In the genomic region with DNA sequence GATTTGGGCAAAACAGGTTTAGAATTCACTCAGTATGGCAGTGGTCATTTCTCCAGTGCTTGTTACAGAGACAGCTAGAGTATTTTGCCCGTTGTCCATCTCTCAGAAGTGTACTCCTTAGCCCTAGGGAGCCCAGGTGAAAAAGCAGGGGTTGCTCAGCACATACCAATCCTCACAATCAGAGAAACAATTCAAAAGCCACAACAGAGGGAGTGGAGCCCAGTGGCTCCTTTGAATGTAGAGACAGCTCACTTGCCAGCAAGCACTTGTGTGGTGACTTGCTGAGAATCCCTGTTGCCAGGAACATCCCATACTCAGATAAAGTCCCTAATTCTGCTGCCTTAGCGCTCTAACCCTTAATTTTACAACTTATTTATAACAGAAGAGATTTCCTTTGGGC, we compare ENCODE assay signal across 24 cellular contexts.
DNase-seq lines count a peak whose midpoint lies in the region; ATAC-seq and TF ChIP-seq lines count a peak whose summit lies in the region.
"Had no signal": no experiment of that assay in that cellular context is flagged by ENCODE, and none has a peak within 500 bp of the region (broad histone marks: within the 10 kb centered on the region; RNA-seq: fewer than 3 reads in every experiment).

No MANE protein-coding gene starts in this region.

- no peaks in the 10 kb centered on the region for H3K27me3 ChIP-seq in right cardiac atrium (ENCODE audit: control insufficient read depth, insufficient read depth)
- H3K27me3 ChIP-seq in foreskin keratinocyte, result no peaks in the 10 kb centered on the region
- H3K27me3 ChIP-seq in neural progenitor cell, result no peaks in the 10 kb centered on the region
- no peaks in the 10 kb centered on the region for H3K27me3 ChIP-seq in CD4-positive, alpha-beta memory T cell (ENCODE audit: insufficient read depth, low read length)

- no peaks in the 10 kb centered on the region for H3K36me3 ChIP-seq in neural progenitor cell
- H3K36me3 ChIP-seq in CD4-positive, alpha-beta memory T cell (ENCODE audit: insufficient read depth, low read length), result no peaks in the 10 kb centered on the region

- no peak overlapping the region for H3K4me3 Mint-ChIP-seq in neural progenitor cell
- no peak overlapping the region for H3K4me3 Mint-ChIP-seq in CD4-positive, alpha-beta memory T cell

- no peak overlapping the region for H3K27ac Mint-ChIP-seq in neural progenitor cell
- H3K27ac Mint-ChIP-seq in CD4-positive, alpha-beta memory T cell, result no peak overlapping the region

- peaks cover 5% of the 10 kb centered on the region for H3K27me3 Mint-ChIP-seq in neural progenitor cell (ENCODE audit: insufficient read depth, low read depth)
- H3K27me3 Mint-ChIP-seq in CD4-positive, alpha-beta memory T cell, result no peaks in the 10 kb centered on the region

- CTCF ChIA-PET in CD4-positive, alpha-beta memory T cell (lab: Charles Lee; ENCODE audit: partially characterized antibody), result no interaction called here

- no peaks in the 10 kb centered on the region for H3K79me2 ChIP-seq in neural progenitor cell (ENCODE audit: low read depth)

- TF ChIP-seq CTCF in foreskin keratinocyte (conservative IDR thresholded peaks at IDR 0.05) (no peak), neural progenitor cell (IDR thresholded peaks at IDR 0.05) (no peak)

- H3K36me3 Mint-ChIP-seq in neural progenitor cell, result no peaks in the 10 kb centered on the region
- no peaks in the 10 kb centered on the region for H3K36me3 Mint-ChIP-seq in CD4-positive, alpha-beta memory T cell

- H3K4me1 Mint-ChIP-seq in neural progenitor cell, result peaks cover 10% of the 10 kb centered on the region
- no peaks in the 10 kb centered on the region for H3K4me1 Mint-ChIP-seq in CD4-positive, alpha-beta memory T cell

- no peak overlapping the region for H3K9ac ChIP-seq in neural progenitor cell
- H3K9ac ChIP-seq: SK-N-SH had no signal

- intact Hi-C loops in left ventricle myocardium superior (cut with micrococcal nuclease), result no loop called here
- intact Hi-C loops in right cardiac atrium (cut with DNase I), result no loop called here
- intact Hi-C loops in CD4-positive, alpha-beta memory T cell (cut with micrococcal nuclease), result no loop called here
- intact Hi-C loops in sciatic nerve (cut with DNase I), result no loop called here

- H3F3A ChIP-seq in neural progenitor cell (ENCODE audit: low read depth), result no peaks in the 10 kb centered on the region

- H3K27ac ChIP-seq in right cardiac atrium (ENCODE audit: low read length), result no peak overlapping the region
- H3K27ac ChIP-seq in foreskin keratinocyte, result no peak overlapping the region
- H3K27ac ChIP-seq in neural progenitor cell, result no peak overlapping the region
- no peak overlapping the region for H3K27ac ChIP-seq in CD4-positive, alpha-beta memory T cell (ENCODE audit: low read depth, low read length)
- H3K27ac ChIP-seq: 22Rv1, C4-2B had no signal

- no peaks in the 10 kb centered on the region for H4K20me1 ChIP-seq in neural progenitor cell (ENCODE audit: low read depth)

- ATAC-seq in left ventricle myocardium superior (peak; percentile 39), right cardiac atrium (no peak), foreskin keratinocyte (peak; percentile 87), GM19463 (IDR thresholded peaks at IDR 0.05; ENCODE audit: unreplicated experiment) (no peak), sciatic nerve (no peak), HG03432 (IDR thresholded peaks at IDR 0.05; ENCODE audit: unreplicated experiment) (no peak)
- ATAC-seq: HepG2 had no signal

- H3K4me2 ChIP-seq in neural progenitor cell, result peak overlapping the region; percentile 21
- H3K4me2 ChIP-seq: SK-N-SH had no signal

- H2AFZ ChIP-seq in neural progenitor cell (replicated peaks), result no peak overlapping the region

- H3K4me3 ChIP-seq in right cardiac atrium (ENCODE audit: low read length), result no peak overlapping the region
- H3K4me3 ChIP-seq in neural progenitor cell, result no peak overlapping the region
- no peak overlapping the region for H3K4me3 ChIP-seq in CD4-positive, alpha-beta memory T cell (ENCODE audit: low read length in 2 of 2)

- POLR2A ChIA-PET in CD4-positive, alpha-beta memory T cell (lab: Charles Lee; ENCODE audit: partially characterized antibody), result no interaction called here

- H3K9me3 ChIP-seq in right cardiac atrium (ENCODE audit: control insufficient read depth, low read length), result no peaks in the 10 kb centered on the region
- H3K9me3 ChIP-seq in neural progenitor cell (ENCODE audit: low read depth), result no peaks in the 10 kb centered on the region
- H3K9me3 ChIP-seq in CD4-positive, alpha-beta memory T cell (ENCODE audit: control insufficient read depth in 1 of 2, low read length in 2 of 2), result no peaks in the 10 kb centered on the region
- H3K9me3 ChIP-seq: SK-N-SH had no signal

- H3K4me1 ChIP-seq in right cardiac atrium (ENCODE audit: control insufficient read depth, insufficient read depth, low read length), result no peaks in the 10 kb centered on the region
- peaks cover 3% of the 10 kb centered on the region for H3K4me1 ChIP-seq in foreskin keratinocyte
- H3K4me1 ChIP-seq in neural progenitor cell, result peaks cover 16% of the 10 kb centered on the region
- no peaks in the 10 kb centered on the region for H3K4me1 ChIP-seq in CD4-positive, alpha-beta memory T cell (ENCODE audit: insufficient read depth, low read length)

- H3K9me3 Mint-ChIP-seq in neural progenitor cell, result peaks cover 22% of the 10 kb centered on the region
- peaks cover 0 to 7% (median 3%) of the 10 kb centered on the region in 8 donors for H3K9me3 Mint-ChIP-seq in CD4-positive, alpha-beta memory T cell

- 68% methylated on average over 2 of the region's 2 CpGs for WGBS in right cardiac atrium

- no peak for DNase-seq in left ventricle myocardium superior
- DNase-seq in right cardiac atrium, result no peak
- peak; percentile 30 to 73 for DNase-seq in foreskin keratinocyte
- DNase-seq in neural progenitor cell (ENCODE audit: low spot score), result peak; percentile 39
- DNase-seq in CD4-positive, alpha-beta memory T cell, result no peak
- no peak for DNase-seq in sciatic nerve (ENCODE audit: low spot score)
- DNase-seq: AML-193; DND-41; GDM1; GOT3; KBM-7; NCI-H1105 treated with DMSO at 0.1 percent for 48 hours; NCI-H1694; NCI-H510A; NCI-H748 treated with DMSO at 0.1 percent for 48 hours; NK-92 treated with Interleukin-12 subunit alpha and Interleukin-12 subunit beta, amount 100 ng/mL, for 24 hours; OCI-M1; SHP77 treated with DMSO at 0.1 percent for 48 hours; SK-N-SH had no signal

Comparison
In these comparisons a context has a peak if more than half of its experiments do, and no peak if none do; other contexts are left out.
1. ATAC-seq: peak in left ventricle myocardium superior (single experiment) and foreskin keratinocyte (single experiment); none in right cardiac atrium (0 of 2), GM19463 (single experiment), sciatic nerve (single experiment) and HG03432 (single experiment).
2. DNase-seq: peak in foreskin keratinocyte (2 of 2) and neural progenitor cell (single experiment); none in left ventricle myocardium superior (single experiment), right cardiac atrium (0 of 3), CD4-positive, alpha-beta memory T cell (0 of 5) and sciatic nerve (single experiment).